In genomic region chr16:83344014-83344413, GRCh38 we compare ENCODE assay signal across 20 cellular contexts.
DNase-seq lines count a peak whose midpoint lies in the region; ATAC-seq, FAIRE-seq and TF ChIP-seq lines count a peak whose summit lies in the region.
"Had no signal": no experiment of that assay in that cellular context is flagged by ENCODE, and none has a peak within 500 bp of the region (broad histone marks: within the 10 kb centered on the region; RNA-seq: fewer than 3 reads in every experiment).

No MANE protein-coding gene starts in this region.

- peak; percentile 43 for DNase-seq in Caki2 (ENCODE audit: low read depth)
- DNase-seq in RWPE2 (ENCODE audit: low spot score): no peak
- DNase-seq in endothelial cell of umbilical vein (ENCODE audit: low read depth, low spot score): peak; percentile 98
- DNase-seq in osteocyte (ENCODE audit: extremely low spot score, unreplicated experiment): no peak
- DNase-seq in stimulated activated naive CD4-positive, alpha-beta T cell (lab: John Stamatoyannopoulos, UW): no peak
- DNase-seq in GM12892 (ENCODE audit: insufficient read length): no peak
- DNase-seq in NCI-H1105 treated with DMSO at 0.1 percent for 48 hours (lab: John Stamatoyannopoulos, UW): no peak
- DNase-seq: activated CD4-positive, alpha-beta memory T cell treated with anti-CD3 and anti-CD28 coated beads, Interleukin-2, amount 10 ng/mL, durations not matched to agents 7 days and 5 days; activated effector memory CD4-positive, alpha-beta T cell treated with anti-CD3 and anti-CD28 coated beads, Interleukin-2, amount 50 U/mL, for 16 hours; foreskin keratinocyte; immature natural killer cell; NCI-H1436 treated with DMSO at 0.1 percent for 48 hours; NCI-H526 treated with DMSO at 0.1 percent for 48 hours; right cardiac atrium; RPMI8226; stimulated activated naive CD8-positive, alpha-beta T cell treated with anti-CD3 and anti-CD28 coated beads, Interleukin-15, amount 100 ng/mL, for 72 hours had no signal

- H3K27me3 ChIP-seq in RWPE2 (ENCODE audit: insufficient read depth, poor library complexity, severe bottlenecking) (no peaks in the 10 kb centered on the region), endothelial cell of umbilical vein (ENCODE audit: control insufficient read depth in 2 of 2, insufficient read depth in 2 of 2, low read length in 2 of 2) (no peaks in the 10 kb centered on the region)
- H3K27me3 ChIP-seq: foreskin keratinocyte had no signal

- peak overlapping the region; percentile 89 for H3K9ac ChIP-seq in endothelial cell of umbilical vein (replicated peaks; ENCODE audit: extremely low read depth, insufficient read depth, low read length)

- no peaks in the 10 kb centered on the region for H3K9me3 Mint-ChIP-seq in osteocyte (ENCODE audit: unreplicated experiment)
- H3K9me3 Mint-ChIP-seq: activated CD4-positive, alpha-beta memory T cell treated with anti-CD3 and anti-CD28 coated beads, Interleukin-2, amount 10 ng/mL, durations not matched to agents 7 days and 5 days had no signal

- no peak overlapping the region for H3K27ac ChIP-seq in RWPE2 (ENCODE audit: poor library complexity, severe bottlenecking)
- peak overlapping the region; percentile 97 for H3K27ac ChIP-seq in endothelial cell of umbilical vein (ENCODE audit: insufficient read depth, low read depth, low read length)
- H3K27ac ChIP-seq: foreskin keratinocyte had no signal

- TF ChIP-seq POLR2A in endothelial cell of umbilical vein (IDR thresholded peaks at IDR 0.05; ENCODE audit: low read depth, low read length): peak; percentile 37
- TF ChIP-seq POLR2A in GM12892 (IDR thresholded peaks at IDR 0.05; ENCODE audit: low read depth, low read length): no peak

- no peaks in the 10 kb centered on the region for H3K27me3 Mint-ChIP-seq in osteocyte (ENCODE audit: unreplicated experiment)
- H3K27me3 Mint-ChIP-seq: activated CD4-positive, alpha-beta memory T cell treated with anti-CD3 and anti-CD28 coated beads, Interleukin-2, amount 10 ng/mL, durations not matched to agents 7 days and 5 days; stimulated activated naive CD8-positive, alpha-beta T cell treated with anti-CD3 and anti-CD28 coated beads, Interleukin-15, amount 100 ng/mL, for 72 hours had no signal

- H3K27ac Mint-ChIP-seq in osteocyte (ENCODE audit: unreplicated experiment): peak overlapping the region; percentile 28
- H3K27ac Mint-ChIP-seq: activated CD4-positive, alpha-beta memory T cell treated with anti-CD3 and anti-CD28 coated beads, Interleukin-2, amount 10 ng/mL, durations not matched to agents 7 days and 5 days; CD14-positive monocyte; immature natural killer cell; stimulated activated naive CD8-positive, alpha-beta T cell treated with anti-CD3 and anti-CD28 coated beads, Interleukin-15, amount 100 ng/mL, for 72 hours had no signal

- H3K4me3 Mint-ChIP-seq in osteocyte (ENCODE audit: unreplicated experiment): no peak overlapping the region
- H3K4me3 Mint-ChIP-seq: activated CD4-positive, alpha-beta memory T cell treated with anti-CD3 and anti-CD28 coated beads, Interleukin-2, amount 10 ng/mL, durations not matched to agents 7 days and 5 days; CD14-positive monocyte; immature natural killer cell; stimulated activated naive CD8-positive, alpha-beta T cell treated with anti-CD3 and anti-CD28 coated beads, Interleukin-15, amount 100 ng/mL, for 72 hours had no signal

- H2AFZ ChIP-seq in endothelial cell of umbilical vein (ENCODE audit: low read depth, low read length): no peak overlapping the region

- H3K79me2 ChIP-seq in endothelial cell of umbilical vein (ENCODE audit: control insufficient read depth, insufficient read depth, low read length): no peaks in the 10 kb centered on the region

- no peaks in the 10 kb centered on the region for H3K9me1 ChIP-seq in endothelial cell of umbilical vein (replicated peaks; ENCODE audit: control insufficient read depth, extremely low read depth, insufficient read depth, low read length)

- H3K36me3 Mint-ChIP-seq in osteocyte (ENCODE audit: unreplicated experiment): no peaks in the 10 kb centered on the region
- H3K36me3 Mint-ChIP-seq: CD14-positive monocyte, immature natural killer cell had no signal

- FAIRE-seq in endothelial cell of umbilical vein (lab: Jason Lieb, UNC) (peak; percentile 83), GM12892 (lab: Jason Lieb, UNC) (no peak)
- FAIRE-seq: GM18507, HepG2 had no signal

- BruUV-seq in endothelial cell of umbilical vein (replicated peaks; lab: Mats Ljungman, UMichigan): no TSS peak

- peak; percentile 79 for ATAC-seq in RWPE2 (ENCODE audit: low read depth)
- ATAC-seq in GM19452 (IDR thresholded peaks at IDR 0.05; ENCODE audit: unreplicated experiment): no peak
- ATAC-seq: foreskin keratinocyte; HepG2; stimulated activated naive CD8-positive, alpha-beta T cell treated with anti-CD3 and anti-CD28 coated beads, Interleukin-15, amount 100 ng/mL, for 72 hours had no signal

- peaks cover 11% of the 10 kb centered on the region for H3K4me1 ChIP-seq in RWPE2 (ENCODE audit: insufficient read depth, poor library complexity, severe bottlenecking)
- peaks cover 28% of the 10 kb centered on the region for H3K4me1 ChIP-seq in endothelial cell of umbilical vein (ENCODE audit: control insufficient read depth, extremely low read depth, insufficient read depth, low read length)
- H3K4me1 ChIP-seq: foreskin keratinocyte had no signal

- H3K36me3 ChIP-seq in RWPE2 (ENCODE audit: low read depth) (no peaks in the 10 kb centered on the region), endothelial cell of umbilical vein (ENCODE audit: control insufficient read depth in 2 of 2, extremely low read depth in 1 of 2, insufficient read depth in 2 of 2, low read length in 2 of 2) (no peaks in the 10 kb centered on the region)

- H3K4me3 ChIP-seq in RWPE2 (ENCODE audit: severe bottlenecking) (no peak overlapping the region), endothelial cell of umbilical vein (replicated peaks in 1 of 3; ENCODE audit: insufficient read depth in 1 of 3, low read depth in 1 of 3, low read length in 3 of 3) (peak overlapping the region in 1 of 3 experiments; percentile 4)

- peaks cover 20% of the 10 kb centered on the region for H3K4me1 Mint-ChIP-seq in osteocyte (ENCODE audit: unreplicated experiment)
- H3K4me1 Mint-ChIP-seq: activated CD4-positive, alpha-beta memory T cell treated with anti-CD3 and anti-CD28 coated beads, Interleukin-2, amount 10 ng/mL, durations not matched to agents 7 days and 5 days; immature natural killer cell; stimulated activated naive CD8-positive, alpha-beta T cell treated with anti-CD3 and anti-CD28 coated beads, Interleukin-15, amount 100 ng/mL, for 72 hours had no signal

- in situ Hi-C loops in Caki2 (cut with HindIII; ENCODE audit: low pct_unique_long_range_greater_than_20kb, low sequenced_read_pairs): no loop called here

- peak overlapping the region; percentile 76 for H3K4me2 ChIP-seq in endothelial cell of umbilical vein (ENCODE audit: insufficient read depth, low read length)

- POLR2A ChIA-PET in endothelial cell of umbilical vein (lab: Charles Lee): no interaction called here

- TF ChIP-seq CTCF in RWPE2 (IDR thresholded peaks at IDR 0.05; ENCODE audit: poor library complexity, severe bottlenecking) (no peak), endothelial cell of umbilical vein (IDR thresholded peaks at IDR 0.05; ENCODE audit: extremely low read depth in 1 of 2, insufficient read depth in 1 of 2, low read depth in 1 of 2, low read length in 2 of 2) (no peak), osteocyte (IDR thresholded peaks at IDR 0.05) (no peak)

- intact Hi-C loops in endothelial cell of umbilical vein (cut with micrococcal nuclease): loop anchor here (1.0 to 10.0 kb wide), 11 partner anchors 8 to 1439 kb away; no protein-coding TSS in a partner anchor

- CTCF ChIA-PET in endothelial cell of umbilical vein (lab: Charles Lee): interaction anchor here (2.0 to 2.3 kb wide), 3 partner anchors 12 to 39 kb away, joined by 5 to 7 read pairs (median 6); no protein-coding TSS in a partner anchor

- dilution Hi-C loops in endothelial cell of umbilical vein (cut with MboI; ENCODE audit: extremely low pct_ligation_motif_present, low sequenced_read_pairs): no loop called here

- H4K20me1 ChIP-seq in endothelial cell of umbilical vein (replicated peaks; ENCODE audit: control insufficient read depth, extremely low read depth, insufficient read depth, low read length): no peaks in the 10 kb centered on the region

- H3K9me3 ChIP-seq in RWPE2 (ENCODE audit: severe bottlenecking) (no peaks in the 10 kb centered on the region), endothelial cell of umbilical vein (replicated peaks; ENCODE audit: control insufficient read depth, insufficient read depth, low read length) (no peaks in the 10 kb centered on the region)

TF ChIP-seq in endothelial cell of umbilical vein, 7 proteins besides CTCF, POLR2A, EP300 and RAD21:
- TF ChIP-seq FOS (IDR thresholded peaks at IDR 0.05; ENCODE audit: borderline replicate concordance, insufficient read depth, low read length) (peak; percentile 95), EZH2 (IDR thresholded peaks at IDR 0.05; ENCODE audit: borderline replicate concordance, low read depth, low read length, severe bottlenecking) (no peak), MYC (IDR thresholded peaks at IDR 0.05; ENCODE audit: low read depth, low read length) (no peak), JUN (IDR thresholded peaks at IDR 0.05; ENCODE audit: borderline replicate concordance, insufficient read depth, insufficient read length, low read depth) (peak; percentile 98), GATA2 (IDR thresholded peaks at IDR 0.05; ENCODE audit: insufficient read depth, insufficient read length, low read depth, low read length) (peak; percentile 99), POLR2AphosphoS5 (IDR thresholded peaks at IDR 0.05; ENCODE audit: insufficient read depth, low read depth, low read length) (peak; percentile 86)
- TF ChIP-seq, protein P1, sequence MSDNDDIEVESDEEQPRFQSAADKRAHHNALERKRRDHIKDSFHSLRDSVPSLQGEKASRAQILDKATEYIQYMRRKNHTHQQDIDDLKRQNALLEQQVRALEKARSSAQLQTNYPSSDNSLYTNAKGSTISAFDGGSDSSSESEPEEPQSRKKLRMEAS (IDR thresholded peaks at IDR 0.05; ENCODE audit: insufficient read depth, insufficient read length): no peak

Comparison
In these comparisons a context has a peak if more than half of its experiments do, and no peak if none do; other contexts are left out.
1. DNase-seq: peak in Caki2 (single experiment) and endothelial cell of umbilical vein (single experiment); none in RWPE2 (single experiment), osteocyte (single experiment), stimulated activated naive CD4-positive, alpha-beta T cell (0 of 6), GM12892 (single experiment) and NCI-H1105 treated with DMSO at 0.1 percent for 48 hours (single experiment).